In the genomic region with DNA sequence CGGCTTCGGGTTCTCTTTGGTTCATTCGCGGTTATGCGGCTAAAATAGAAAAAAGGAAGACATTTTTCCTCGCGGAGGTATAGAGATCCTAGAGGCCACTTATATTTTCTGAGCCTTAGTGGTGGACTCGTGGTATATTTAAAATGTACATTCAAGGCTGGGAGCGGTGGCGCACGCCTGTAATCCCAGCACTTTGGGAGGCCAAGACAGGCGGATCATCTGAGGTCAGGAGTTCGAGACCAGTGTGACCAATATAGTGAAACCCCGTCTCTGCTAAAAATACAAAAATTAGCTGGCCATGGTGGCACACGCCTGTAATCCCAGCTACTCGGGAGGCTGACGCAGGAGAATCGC, we compare ENCODE assay signal across 9 cellular contexts. TPM values are rescaled to one million over a fixed set of nuclear protein-coding genes. Genes with fewer than 3 reads are reported as not detected.
DNase-seq lines count a peak whose midpoint lies in the region; FAIRE-seq and TF ChIP-seq lines count a peak whose summit lies in the region.
"Not testable (repeated sequence)": the region's sequence is repeated elsewhere in the genome, so short reads cannot be mapped to it uniquely, and the experiment has no call there.
"Had no signal": no experiment of that assay in that cellular context is flagged by ENCODE, and none has a peak within 500 bp of the region (broad histone marks: within the 10 kb centered on the region; RNA-seq: fewer than 3 reads in every experiment).

No MANE protein-coding gene starts in this region.

- peaks cover 17% of the 10 kb centered on the region; the same call in 1 of the 2 replicates for H4K20me1 ChIP-seq in DOHH2 (ENCODE audit: control insufficient read depth, insufficient read depth, low read depth, low read length)
- H4K20me1 ChIP-seq in OCI-LY1 (ENCODE audit: insufficient read depth, low read length): not testable (repeated sequence)
- H4K20me1 ChIP-seq in osteoblast (ENCODE audit: insufficient read depth, low read length): peaks cover 20% of the 10 kb centered on the region

- not testable (repeated sequence) for H3K27me3 ChIP-seq in DOHH2 (ENCODE audit: control insufficient read depth, low read length); OCI-LY1 (ENCODE audit: insufficient read depth, low read length); esophagus (ENCODE audit: control insufficient read depth in 1 of 2, insufficient read depth in 2 of 2, low read length in 2 of 2); osteoblast (ENCODE audit: insufficient read depth, low read length); stomach smooth muscle (ENCODE audit: control insufficient read depth in 1 of 2, insufficient read depth in 2 of 2, low read length in 2 of 2)

- not testable (repeated sequence) for DNase-seq in astrocyte of the cerebellum (ENCODE audit: low read depth); kidney; osteoblast (ENCODE audit: insufficient read length, low spot score, missing footprints)

- H3K4me3 ChIP-seq in DOHH2 (ENCODE audit: low read length) (peak overlapping the region; percentile 96), OCI-LY1 (ENCODE audit: low read depth, low read length, poor library complexity, severe bottlenecking) (peak overlapping the region; percentile 97), astrocyte of the cerebellum (ENCODE audit: low read depth, low read length) (peak overlapping the region; percentile 29), esophagus (ENCODE audit: low read depth in 1 of 2, low read length in 2 of 2) (peak overlapping the region; percentile 7 to 94), kidney (ENCODE audit: low read length in 2 of 2) (peak overlapping the region; percentile 39 to 99), osteoblast (ENCODE audit: insufficient read depth, low read length) (peak overlapping the region; percentile 85), stomach smooth muscle (ENCODE audit: low read length in 2 of 2) (peak overlapping the region; percentile 91 to 100)

- peaks cover 39% of the 10 kb centered on the region for H3K79me2 ChIP-seq in DOHH2 (ENCODE audit: control insufficient read depth, low read length)
- H3K79me2 ChIP-seq in OCI-LY1 (ENCODE audit: insufficient read depth, low read length): peaks cover 17% of the 10 kb centered on the region
- peaks cover 35% of the 10 kb centered on the region for H3K79me2 ChIP-seq in osteoblast (ENCODE audit: insufficient read depth, low read length)

- H3K4me2 ChIP-seq in DOHH2 (ENCODE audit: low read length) (peak overlapping the region; percentile 73), OCI-LY1 (ENCODE audit: low read length) (peak overlapping the region; percentile 93), osteoblast (ENCODE audit: insufficient read depth, low read length) (peak overlapping the region; percentile 93)

- H3K27ac ChIP-seq in DOHH2 (ENCODE audit: low read depth, low read length); OCI-LY1 (ENCODE audit: low read depth, low read length, poor library complexity, severe bottlenecking); esophagus (ENCODE audit: low read depth in 2 of 2, low read length in 1 of 2); kidney (ENCODE audit: low read depth in 2 of 2, low read length in 2 of 2): not testable (repeated sequence)
- H3K27ac ChIP-seq in osteoblast (ENCODE audit: low read depth, low read length) (peak overlapping the region; percentile 96), stomach smooth muscle (ENCODE audit: low read length) (peak overlapping the region; percentile 66)

- intact Hi-C loops in kidney (cut with DNase I): not testable (repeated sequence)

- H3F3A ChIP-seq in DOHH2 (ENCODE audit: control insufficient read depth, insufficient read depth); OCI-LY1 (ENCODE audit: insufficient read depth, low read length): not testable (repeated sequence)

- TF ChIP-seq CTCF in DOHH2 (IDR thresholded peaks at IDR 0.05; ENCODE audit: low read depth, low read length, poor library complexity, severe bottlenecking); OCI-LY1 (IDR thresholded peaks at IDR 0.05; ENCODE audit: low read length); astrocyte of the cerebellum (IDR thresholded peaks at IDR 0.05; ENCODE audit: low read depth, low read length, missing control alignments); kidney (IDR thresholded peaks at IDR 0.05; ENCODE audit: borderline replicate concordance, extremely low read depth, insufficient read depth); osteoblast (IDR thresholded peaks at IDR 0.05; ENCODE audit: extremely low read depth, low read depth, low read length): not testable (repeated sequence)

- in situ Hi-C loops in astrocyte of the cerebellum (cut with HindIII; ENCODE audit: low sequenced_read_pairs): not testable (repeated sequence)

- H3K36me3 ChIP-seq in DOHH2 (ENCODE audit: control insufficient read depth, low read length) (peaks cover 40% of the 10 kb centered on the region), OCI-LY1 (ENCODE audit: insufficient read depth, low read length) (peaks cover 23% of the 10 kb centered on the region), esophagus (ENCODE audit: control insufficient read depth in 2 of 2, insufficient read depth in 2 of 2, low read length in 1 of 2) (peaks cover 9 to 14% of the 10 kb centered on the region in 2 donors), kidney (ENCODE audit: control insufficient read depth in 1 of 2, insufficient read depth in 2 of 2, low read length in 2 of 2) (peaks cover 10 to 20% of the 10 kb centered on the region in 2 donors), osteoblast (ENCODE audit: insufficient read depth, low read length) (peaks cover 23% of the 10 kb centered on the region), stomach smooth muscle (ENCODE audit: control insufficient read depth in 2 of 2, insufficient read depth in 2 of 2, low read length in 2 of 2) (peaks cover 11 to 19% of the 10 kb centered on the region in 2 donors)

- not testable (repeated sequence) for H3K9ac ChIP-seq in OCI-LY1 (ENCODE audit: low read length)
- peak overlapping the region in 1 of 2 donors; percentile 26 for H3K9ac ChIP-seq in kidney (ENCODE audit: low read length in 2 of 2)
- H3K9ac ChIP-seq in stomach smooth muscle (ENCODE audit: low read length in 2 of 2): peak overlapping the region; percentile 47 to 93

- not testable (repeated sequence) for FAIRE-seq in kidney (lab: Jason Lieb, UNC)

- WGBS in esophagus, 2 donors: 30 to 33% methylated on average over 18 of the region's 18 CpGs

- not testable (repeated sequence) for H3K9me2 ChIP-seq in DOHH2 (replicated peaks; ENCODE audit: control insufficient read depth, low read length); OCI-LY1 (ENCODE audit: low read depth, low read length)

- not testable (repeated sequence) for H3K9me3 ChIP-seq in DOHH2 (ENCODE audit: control insufficient read depth, insufficient read depth, low read length); OCI-LY1 (ENCODE audit: low read length); esophagus (ENCODE audit: control insufficient read depth in 2 of 2, insufficient read depth in 1 of 2, low read depth in 1 of 2, low read length in 1 of 2); kidney (ENCODE audit: control insufficient read depth in 1 of 2, low read length in 2 of 2); osteoblast (ENCODE audit: low read depth, low read length); stomach smooth muscle (ENCODE audit: control insufficient read depth in 2 of 2, low read length in 2 of 2)

- H3K4me1 ChIP-seq in DOHH2 (ENCODE audit: control insufficient read depth, low read length): peaks cover 15% of the 10 kb centered on the region
- H3K4me1 ChIP-seq in OCI-LY1 (ENCODE audit: insufficient read depth, low read length, severe bottlenecking): peaks cover 17% of the 10 kb centered on the region
- not testable (repeated sequence) for H3K4me1 ChIP-seq in esophagus (ENCODE audit: control insufficient read depth in 2 of 2, insufficient read depth in 2 of 2, low read length in 1 of 2); osteoblast (ENCODE audit: insufficient read depth, low read length)
- peaks cover 10 to 15% of the 10 kb centered on the region in 2 donors for H3K4me1 ChIP-seq in kidney (ENCODE audit: control insufficient read depth in 1 of 2, insufficient read depth in 1 of 2, low read depth in 1 of 2, low read length in 2 of 2)
- peaks cover 13% of the 10 kb centered on the region for H3K4me1 ChIP-seq in stomach smooth muscle (ENCODE audit: control insufficient read depth, insufficient read depth, low read length)

- not testable (repeated sequence) for H2AFZ ChIP-seq in OCI-LY1 (ENCODE audit: low read length)
- peak overlapping the region; percentile 70 for H2AFZ ChIP-seq in osteoblast (ENCODE audit: low read length)

RNA-seq across cellular contexts. Expression of gene PES1, which starts 0.6 kb away (rescaled TPM):
- 10 to 100 TPM; 31.3 to 46.6 TPM for polyA plus RNA-seq in esophagus
- 68.4 TPM for total RNA-seq in kidney
- 57.0 TPM for polyA plus RNA-seq in kidney (ENCODE audit: insufficient read depth, low read depth, low replicate concordance)
- 61.6 and 64.8 TPM in 2 replicates for total RNA-seq in osteoblast

RNA-seq across cellular contexts. Expression of gene TCN2, which starts 14.6 kb away (rescaled TPM):
- polyA plus RNA-seq in esophagus (1 to 10 TPM; 1.6 to 2.2 TPM), kidney (ENCODE audit: insufficient read depth, low read depth, low replicate concordance) (174 TPM)
- total RNA-seq in kidney (71.3 TPM), osteoblast (13.6 and 18.8 TPM in 2 replicates)

RNA-seq across cellular contexts. Expression of gene GAL3ST1, which starts 17.9 kb away (rescaled TPM):
- polyA plus RNA-seq in esophagus (under 1 TPM; 0.14 to 0.15 TPM), kidney (ENCODE audit: insufficient read depth, low read depth, low replicate concordance) (34.3 TPM)
- total RNA-seq in kidney (16.1 TPM), osteoblast (not detected in 2 replicates)
- total RNA-seq: activated CD4-positive, alpha-beta memory T cell treated with anti-CD3 and anti-CD28 coated beads, Interleukin-2, amount 10 ng/mL, durations not matched to agents 7 days and 5 days; dermis microvascular lymphatic vessel endothelial cell had no signal

RNA-seq across cellular contexts. Expression of gene SLC35E4, which starts 43.2 kb away (rescaled TPM):
- polyA plus RNA-seq in esophagus (1 to 10 TPM; 1.7 to 3.1 TPM), kidney (ENCODE audit: insufficient read depth, low read depth, low replicate concordance) (1.8 TPM)
- total RNA-seq in kidney (3.2 TPM), osteoblast (13.0 TPM in 2 replicates)

RNA-seq across cellular contexts. Expression of gene SEC14L6, which starts 45.8 kb away (rescaled TPM):
- polyA plus RNA-seq in esophagus (under 1 TPM in 1 of 2 donors, not detected in 1; 0.07 TPM), kidney (ENCODE audit: insufficient read depth, low read depth, low replicate concordance) (16.5 TPM)
- total RNA-seq in kidney (13.9 TPM), osteoblast (not detected in 2 replicates)
- total RNA-seq: activated CD4-positive, alpha-beta memory T cell treated with anti-CD3 and anti-CD28 coated beads, Interleukin-2, amount 10 ng/mL, durations not matched to agents 7 days and 5 days had no signal

Comparison
In these comparisons a context has a peak if more than half of its experiments do, and no peak if none do; other contexts are left out.
1. H3K4me3 ChIP-seq: peak in every context shown above with its lines; median percentile 97 in OCI-LY1; 96 in DOHH2; 96 in stomach smooth muscle; 85 in osteoblast; 69 in kidney; 50 in esophagus; 29 in astrocyte of the cerebellum.
2. RNA of gene GAL3ST1, which starts 17.9 kb away (total RNA-seq): 16.1 TPM in kidney (single experiment); not detected in osteoblast; every median in the first group is over 10 times any median in the second.
3. Peak in every context shown above with its lines, with median percentiles within 50 percentile points of each other: H3K4me2 ChIP-seq.